Comparison of ENCODE assay signal across 1 cellular context in the genomic region with DNA sequence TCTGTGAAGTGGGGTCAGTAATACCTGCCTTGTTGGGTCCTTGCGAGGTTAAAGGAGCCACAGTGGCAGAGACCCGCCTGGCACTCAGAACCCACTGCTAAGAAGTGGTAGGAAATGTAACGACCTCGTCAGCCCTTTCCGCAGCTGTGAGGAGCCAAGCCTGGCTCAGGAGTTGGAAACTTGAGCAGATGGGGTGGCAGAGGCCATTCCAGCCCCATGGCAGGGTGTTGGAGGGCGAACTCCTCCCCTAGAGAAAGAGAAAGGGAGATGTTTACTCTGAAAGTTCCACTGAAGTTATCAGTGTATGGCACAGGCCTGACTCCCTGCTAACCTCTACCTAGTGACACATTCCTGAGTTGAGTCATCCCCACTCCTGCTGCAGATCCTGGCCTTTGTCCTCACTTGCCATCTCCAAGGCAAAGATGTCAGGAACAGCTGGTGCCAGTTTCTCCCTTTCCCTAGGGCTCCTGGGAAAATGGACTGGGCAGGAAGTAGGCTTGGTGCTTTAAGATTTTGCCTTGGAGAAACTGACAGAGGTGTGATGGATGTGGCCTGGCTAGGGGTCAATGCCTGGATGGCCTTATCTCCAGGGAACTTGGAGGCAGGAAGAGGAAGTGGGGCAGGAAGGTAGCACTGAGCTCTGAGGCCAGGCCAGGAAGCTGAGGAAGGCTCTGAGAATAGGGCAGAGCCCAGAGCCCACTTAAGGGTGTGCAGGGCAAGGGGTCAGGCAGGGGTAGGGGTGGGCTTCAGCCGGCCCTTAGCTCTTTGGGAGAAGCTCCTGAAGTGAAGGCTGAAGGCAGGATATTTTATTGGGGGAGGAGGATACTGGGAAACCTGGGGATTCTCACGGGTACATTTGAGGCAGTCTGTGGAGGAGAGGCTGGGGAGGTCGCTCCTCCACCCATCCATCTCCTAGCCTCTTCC.
TF ChIP-seq lines count a peak whose summit lies in the region.

No MANE protein-coding gene starts in this region.

TF ChIP-seq in HepG2, 621 proteins besides CTCF, POLR2A, EP300 and RAD21 (continued from another document and continues in another):
- TF ChIP-seq, protein P1, sequence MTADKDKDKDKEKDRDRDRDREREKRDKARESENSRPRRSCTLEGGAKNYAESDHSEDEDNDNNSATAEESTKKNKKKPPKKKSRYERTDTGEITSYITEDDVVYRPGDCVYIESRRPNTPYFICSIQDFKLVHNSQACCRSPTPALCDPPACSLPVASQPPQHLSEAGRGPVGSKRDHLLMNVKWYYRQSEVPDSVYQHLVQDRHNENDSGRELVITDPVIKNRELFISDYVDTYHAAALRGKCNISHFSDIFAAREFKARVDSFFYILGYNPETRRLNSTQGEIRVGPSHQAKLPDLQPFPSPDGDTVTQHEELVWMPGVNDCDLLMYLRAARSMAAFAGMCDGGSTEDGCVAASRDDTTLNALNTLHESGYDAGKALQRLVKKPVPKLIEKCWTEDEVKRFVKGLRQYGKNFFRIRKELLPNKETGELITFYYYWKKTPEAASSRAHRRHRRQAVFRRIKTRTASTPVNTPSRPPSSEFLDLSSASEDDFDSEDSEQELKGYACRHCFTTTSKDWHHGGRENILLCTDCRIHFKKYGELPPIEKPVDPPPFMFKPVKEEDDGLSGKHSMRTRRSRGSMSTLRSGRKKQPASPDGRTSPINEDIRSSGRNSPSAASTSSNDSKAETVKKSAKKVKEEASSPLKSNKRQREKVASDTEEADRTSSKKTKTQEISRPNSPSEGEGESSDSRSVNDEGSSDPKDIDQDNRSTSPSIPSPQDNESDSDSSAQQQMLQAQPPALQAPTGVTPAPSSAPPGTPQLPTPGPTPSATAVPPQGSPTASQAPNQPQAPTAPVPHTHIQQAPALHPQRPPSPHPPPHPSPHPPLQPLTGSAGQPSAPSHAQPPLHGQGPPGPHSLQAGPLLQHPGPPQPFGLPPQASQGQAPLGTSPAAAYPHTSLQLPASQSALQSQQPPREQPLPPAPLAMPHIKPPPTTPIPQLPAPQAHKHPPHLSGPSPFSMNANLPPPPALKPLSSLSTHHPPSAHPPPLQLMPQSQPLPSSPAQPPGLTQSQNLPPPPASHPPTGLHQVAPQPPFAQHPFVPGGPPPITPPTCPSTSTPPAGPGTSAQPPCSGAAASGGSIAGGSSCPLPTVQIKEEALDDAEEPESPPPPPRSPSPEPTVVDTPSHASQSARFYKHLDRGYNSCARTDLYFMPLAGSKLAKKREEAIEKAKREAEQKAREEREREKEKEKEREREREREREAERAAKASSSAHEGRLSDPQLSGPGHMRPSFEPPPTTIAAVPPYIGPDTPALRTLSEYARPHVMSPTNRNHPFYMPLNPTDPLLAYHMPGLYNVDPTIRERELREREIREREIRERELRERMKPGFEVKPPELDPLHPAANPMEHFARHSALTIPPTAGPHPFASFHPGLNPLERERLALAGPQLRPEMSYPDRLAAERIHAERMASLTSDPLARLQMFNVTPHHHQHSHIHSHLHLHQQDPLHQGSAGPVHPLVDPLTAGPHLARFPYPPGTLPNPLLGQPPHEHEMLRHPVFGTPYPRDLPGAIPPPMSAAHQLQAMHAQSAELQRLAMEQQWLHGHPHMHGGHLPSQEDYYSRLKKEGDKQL (CRISPR knock-in tag; IDR thresholded peaks at IDR 0.05; ENCODE audit: low read depth): peak; percentile 75
- TF ChIP-seq, protein P2, sequence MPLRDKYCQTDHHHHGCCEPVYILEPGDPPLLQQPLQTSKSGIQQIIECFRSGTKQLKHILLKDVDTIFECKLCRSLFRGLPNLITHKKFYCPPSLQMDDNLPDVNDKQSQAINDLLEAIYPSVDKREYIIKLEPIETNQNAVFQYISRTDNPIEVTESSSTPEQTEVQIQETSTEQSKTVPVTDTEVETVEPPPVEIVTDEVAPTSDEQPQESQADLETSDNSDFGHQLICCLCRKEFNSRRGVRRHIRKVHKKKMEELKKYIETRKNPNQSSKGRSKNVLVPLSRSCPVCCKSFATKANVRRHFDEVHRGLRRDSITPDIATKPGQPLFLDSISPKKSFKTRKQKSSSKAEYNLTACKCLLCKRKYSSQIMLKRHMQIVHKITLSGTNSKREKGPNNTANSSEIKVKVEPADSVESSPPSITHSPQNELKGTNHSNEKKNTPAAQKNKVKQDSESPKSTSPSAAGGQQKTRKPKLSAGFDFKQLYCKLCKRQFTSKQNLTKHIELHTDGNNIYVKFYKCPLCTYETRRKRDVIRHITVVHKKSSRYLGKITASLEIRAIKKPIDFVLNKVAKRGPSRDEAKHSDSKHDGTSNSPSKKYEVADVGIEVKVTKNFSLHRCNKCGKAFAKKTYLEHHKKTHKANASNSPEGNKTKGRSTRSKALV (CRISPR knock-in tag; IDR thresholded peaks at IDR 0.05): peak; percentile 83; the same call in 1 of the 2 replicates
- TF ChIP-seq, protein P3, sequence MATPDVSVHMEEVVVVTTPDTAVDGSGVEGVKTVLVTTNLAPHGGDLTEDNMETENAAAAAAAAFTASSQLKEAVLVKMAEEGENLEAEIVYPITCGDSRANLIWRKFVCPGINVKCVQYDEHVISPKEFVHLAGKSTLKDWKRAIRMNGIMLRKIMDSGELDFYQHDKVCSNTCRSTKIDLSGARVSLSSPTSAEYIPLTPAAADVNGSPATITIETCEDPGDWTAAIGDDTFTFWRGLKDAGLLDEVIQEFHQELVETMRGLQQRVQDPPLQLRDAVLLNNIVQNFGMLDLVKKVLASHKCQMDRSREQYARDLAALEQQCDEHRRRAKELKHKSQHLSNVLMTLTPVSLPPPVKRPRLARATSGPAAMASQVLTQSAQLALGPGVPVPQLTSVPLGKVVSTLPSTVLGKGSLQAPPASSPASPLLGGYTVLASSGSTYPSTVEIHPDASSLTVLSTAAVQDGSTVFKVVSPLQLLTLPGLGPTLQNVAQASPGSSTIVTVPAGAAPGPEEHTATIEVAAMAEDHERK (CRISPR knock-in tag; IDR thresholded peaks at IDR 0.05; ENCODE audit: low read depth): no peak
- TF ChIP-seq ZFP36L1 (CRISPR knock-in tag; IDR thresholded peaks at IDR 0.05) (no peak), ISX (CRISPR knock-in tag; conservative IDR thresholded peaks at IDR 0.05) (no peak; the same call in 1 of the 2 replicates), SKI (IDR thresholded peaks at IDR 0.05; ENCODE audit: partially characterized antibody) (peak; percentile 58), SOX5 (CRISPR knock-in tag; IDR thresholded peaks at IDR 0.05; ENCODE audit: borderline replicate concordance) (peak; percentile 85), ZNF567 (CRISPR knock-in tag; IDR thresholded peaks at IDR 0.05; ENCODE audit: borderline replicate concordance) (peak; percentile 22; the same call in 1 of the 2 replicates), ZNF292 (CRISPR knock-in tag; IDR thresholded peaks at IDR 0.05; ENCODE audit: borderline replicate concordance, low read depth) (peak; percentile 88), ZFP36L2 (CRISPR knock-in tag; IDR thresholded peaks at IDR 0.05) (no peak), NRL (CRISPR knock-in tag; IDR thresholded peaks at IDR 0.05; ENCODE audit: borderline replicate concordance) (0 out of 2 replicates have a peak, but pooled peaks have one; percentile 54), ZNF577 (CRISPR knock-in tag; IDR thresholded peaks at IDR 0.05; ENCODE audit: borderline replicate concordance, low read depth) (no peak), ZNF121 (CRISPR knock-in tag; IDR thresholded peaks at IDR 0.05) (no peak), MIER3 (CRISPR knock-in tag; IDR thresholded peaks at IDR 0.05; ENCODE audit: borderline replicate concordance) (peak; percentile 96; the same call in 1 of the 2 replicates), NR1H2 (CRISPR knock-in tag; IDR thresholded peaks at IDR 0.05; ENCODE audit: borderline replicate concordance, low read depth) (no peak), ZNF3 (CRISPR knock-in tag; IDR thresholded peaks at IDR 0.05) (peak; percentile 58), DMAP1 (CRISPR knock-in tag; IDR thresholded peaks at IDR 0.05) (peak; percentile 72; the same call in 1 of the 2 replicates), SAFB2 (CRISPR knock-in tag; IDR thresholded peaks at IDR 0.05; ENCODE audit: borderline replicate concordance, low read depth) (peak; percentile 63; the same call in 1 of the 2 replicates), ASH2L (IDR thresholded peaks at IDR 0.05; ENCODE audit: insufficient read length, low read depth, low read length) (peak; percentile 94), ZNF709 (CRISPR knock-in tag; IDR thresholded peaks at IDR 0.05) (peak; percentile 78; the same call in 1 of the 2 replicates)
- TF ChIP-seq, protein P4, sequence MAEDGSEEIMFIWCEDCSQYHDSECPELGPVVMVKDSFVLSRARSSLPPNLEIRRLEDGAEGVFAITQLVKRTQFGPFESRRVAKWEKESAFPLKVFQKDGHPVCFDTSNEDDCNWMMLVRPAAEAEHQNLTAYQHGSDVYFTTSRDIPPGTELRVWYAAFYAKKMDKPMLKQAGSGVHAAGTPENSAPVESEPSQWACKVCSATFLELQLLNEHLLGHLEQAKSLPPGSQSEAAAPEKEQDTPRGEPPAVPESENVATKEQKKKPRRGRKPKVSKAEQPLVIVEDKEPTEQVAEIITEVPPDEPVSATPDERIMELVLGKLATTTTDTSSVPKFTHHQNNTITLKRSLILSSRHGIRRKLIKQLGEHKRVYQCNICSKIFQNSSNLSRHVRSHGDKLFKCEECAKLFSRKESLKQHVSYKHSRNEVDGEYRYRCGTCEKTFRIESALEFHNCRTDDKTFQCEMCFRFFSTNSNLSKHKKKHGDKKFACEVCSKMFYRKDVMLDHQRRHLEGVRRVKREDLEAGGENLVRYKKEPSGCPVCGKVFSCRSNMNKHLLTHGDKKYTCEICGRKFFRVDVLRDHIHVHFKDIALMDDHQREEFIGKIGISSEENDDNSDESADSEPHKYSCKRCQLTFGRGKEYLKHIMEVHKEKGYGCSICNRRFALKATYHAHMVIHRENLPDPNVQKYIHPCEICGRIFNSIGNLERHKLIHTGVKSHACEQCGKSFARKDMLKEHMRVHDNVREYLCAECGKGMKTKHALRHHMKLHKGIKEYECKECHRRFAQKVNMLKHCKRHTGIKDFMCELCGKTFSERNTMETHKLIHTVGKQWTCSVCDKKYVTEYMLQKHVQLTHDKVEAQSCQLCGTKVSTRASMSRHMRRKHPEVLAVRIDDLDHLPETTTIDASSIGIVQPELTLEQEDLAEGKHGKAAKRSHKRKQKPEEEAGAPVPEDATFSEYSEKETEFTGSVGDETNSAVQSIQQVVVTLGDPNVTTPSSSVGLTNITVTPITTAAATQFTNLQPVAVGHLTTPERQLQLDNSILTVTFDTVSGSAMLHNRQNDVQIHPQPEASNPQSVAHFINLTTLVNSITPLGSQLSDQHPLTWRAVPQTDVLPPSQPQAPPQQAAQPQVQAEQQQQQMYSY (CRISPR knock-in tag; IDR thresholded peaks at IDR 0.05): no peak
- TF ChIP-seq, protein P5, sequence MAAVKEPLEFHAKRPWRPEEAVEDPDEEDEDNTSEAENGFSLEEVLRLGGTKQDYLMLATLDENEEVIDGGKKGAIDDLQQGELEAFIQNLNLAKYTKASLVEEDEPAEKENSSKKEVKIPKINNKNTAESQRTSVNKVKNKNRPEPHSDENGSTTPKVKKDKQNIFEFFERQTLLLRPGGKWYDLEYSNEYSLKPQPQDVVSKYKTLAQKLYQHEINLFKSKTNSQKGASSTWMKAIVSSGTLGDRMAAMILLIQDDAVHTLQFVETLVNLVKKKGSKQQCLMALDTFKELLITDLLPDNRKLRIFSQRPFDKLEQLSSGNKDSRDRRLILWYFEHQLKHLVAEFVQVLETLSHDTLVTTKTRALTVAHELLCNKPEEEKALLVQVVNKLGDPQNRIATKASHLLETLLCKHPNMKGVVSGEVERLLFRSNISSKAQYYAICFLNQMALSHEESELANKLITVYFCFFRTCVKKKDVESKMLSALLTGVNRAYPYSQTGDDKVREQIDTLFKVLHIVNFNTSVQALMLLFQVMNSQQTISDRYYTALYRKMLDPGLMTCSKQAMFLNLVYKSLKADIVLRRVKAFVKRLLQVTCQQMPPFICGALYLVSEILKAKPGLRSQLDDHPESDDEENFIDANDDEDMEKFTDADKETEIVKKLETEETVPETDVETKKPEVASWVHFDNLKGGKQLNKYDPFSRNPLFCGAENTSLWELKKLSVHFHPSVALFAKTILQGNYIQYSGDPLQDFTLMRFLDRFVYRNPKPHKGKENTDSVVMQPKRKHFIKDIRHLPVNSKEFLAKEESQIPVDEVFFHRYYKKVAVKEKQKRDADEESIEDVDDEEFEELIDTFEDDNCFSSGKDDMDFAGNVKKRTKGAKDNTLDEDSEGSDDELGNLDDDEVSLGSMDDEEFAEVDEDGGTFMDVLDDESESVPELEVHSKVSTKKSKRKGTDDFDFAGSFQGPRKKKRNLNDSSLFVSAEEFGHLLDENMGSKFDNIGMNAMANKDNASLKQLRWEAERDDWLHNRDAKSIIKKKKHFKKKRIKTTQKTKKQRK (IDR thresholded peaks at IDR 0.05; ENCODE audit: low read length): no peak
- TF ChIP-seq, protein P6, sequence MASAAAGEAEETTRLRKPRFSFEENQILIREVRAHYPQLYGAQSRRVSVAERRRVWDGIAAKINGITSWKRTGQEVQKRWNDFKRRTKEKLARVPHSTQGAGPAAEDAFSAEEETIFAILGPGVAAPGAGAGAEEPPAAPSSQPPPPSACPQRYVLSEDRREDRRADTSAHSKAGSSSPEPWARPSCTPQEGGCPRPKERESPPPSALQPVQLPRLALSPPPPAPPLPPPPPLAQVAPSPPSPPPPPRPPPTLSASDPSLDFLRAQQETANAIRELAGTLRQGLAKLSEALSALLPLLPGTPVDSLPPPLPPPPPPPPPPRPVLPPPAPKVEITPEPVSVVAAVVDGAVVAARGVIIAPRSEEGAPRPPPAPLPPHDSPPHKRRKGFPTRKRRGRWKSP (CRISPR knock-in tag; IDR thresholded peaks at IDR 0.05): no peak
- TF ChIP-seq, protein P7, sequence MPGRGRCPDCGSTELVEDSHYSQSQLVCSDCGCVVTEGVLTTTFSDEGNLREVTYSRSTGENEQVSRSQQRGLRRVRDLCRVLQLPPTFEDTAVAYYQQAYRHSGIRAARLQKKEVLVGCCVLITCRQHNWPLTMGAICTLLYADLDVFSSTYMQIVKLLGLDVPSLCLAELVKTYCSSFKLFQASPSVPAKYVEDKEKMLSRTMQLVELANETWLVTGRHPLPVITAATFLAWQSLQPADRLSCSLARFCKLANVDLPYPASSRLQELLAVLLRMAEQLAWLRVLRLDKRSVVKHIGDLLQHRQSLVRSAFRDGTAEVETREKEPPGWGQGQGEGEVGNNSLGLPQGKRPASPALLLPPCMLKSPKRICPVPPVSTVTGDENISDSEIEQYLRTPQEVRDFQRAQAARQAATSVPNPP (CRISPR knock-in tag; IDR thresholded peaks at IDR 0.05): no peak
- TF ChIP-seq, protein P8, sequence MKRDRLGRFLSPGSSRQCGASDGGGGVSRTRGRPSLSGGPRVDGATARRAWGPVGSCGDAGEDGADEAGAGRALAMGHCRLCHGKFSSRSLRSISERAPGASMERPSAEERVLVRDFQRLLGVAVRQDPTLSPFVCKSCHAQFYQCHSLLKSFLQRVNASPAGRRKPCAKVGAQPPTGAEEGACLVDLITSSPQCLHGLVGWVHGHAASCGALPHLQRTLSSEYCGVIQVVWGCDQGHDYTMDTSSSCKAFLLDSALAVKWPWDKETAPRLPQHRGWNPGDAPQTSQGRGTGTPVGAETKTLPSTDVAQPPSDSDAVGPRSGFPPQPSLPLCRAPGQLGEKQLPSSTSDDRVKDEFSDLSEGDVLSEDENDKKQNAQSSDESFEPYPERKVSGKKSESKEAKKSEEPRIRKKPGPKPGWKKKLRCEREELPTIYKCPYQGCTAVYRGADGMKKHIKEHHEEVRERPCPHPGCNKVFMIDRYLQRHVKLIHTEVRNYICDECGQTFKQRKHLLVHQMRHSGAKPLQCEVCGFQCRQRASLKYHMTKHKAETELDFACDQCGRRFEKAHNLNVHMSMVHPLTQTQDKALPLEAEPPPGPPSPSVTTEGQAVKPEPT (CRISPR knock-in tag; IDR thresholded peaks at IDR 0.05; ENCODE audit: low read depth): peak; percentile 79
